Comparison of ENCODE assay signal across 1 cellular context in genomic region chr3:106945435-106945834, GRCh38.
TF ChIP-seq lines count a peak whose summit lies in the region.

No MANE protein-coding gene starts in this region.

TF ChIP-seq in neural cell, 6 proteins besides CTCF, POLR2A, EP300 and RAD21 (continued from another document):
- no peak for TF ChIP-seq REST (IDR thresholded peaks at IDR 0.05; ENCODE audit: borderline replicate concordance)
